ENCODE assay signal across 22 cellular contexts in genomic region chr7:36604801-36605200, GRCh38.
DNase-seq lines count a peak whose midpoint lies in the region; ATAC-seq and FAIRE-seq lines count a peak whose summit lies in the region.
"Had no signal": no experiment of that assay in that cellular context is flagged by ENCODE, and none has a peak within 500 bp of the region (broad histone marks: within the 10 kb centered on the region; RNA-seq: fewer than 3 reads in every experiment).

No MANE protein-coding gene starts in this region.

- ATAC-seq in natural killer cell treated with Interleukin-12 subunit alpha and Interleukin-12 subunit beta and Interleukin-15 and Interleukin-18, amount 100 ng/mL, for 72 hours, result no peak
- no peak for ATAC-seq in stimulated activated naive CD8-positive, alpha-beta T cell treated with anti-CD3 and anti-CD28 coated beads, Interleukin-15, amount 100 ng/mL, for 72 hours
- no peak for ATAC-seq in GM21381 (IDR thresholded peaks at IDR 0.05; ENCODE audit: unreplicated experiment)

- H3K9me3 Mint-ChIP-seq in natural killer cell treated with Interleukin-12 subunit alpha and Interleukin-12 subunit beta and Interleukin-15 and Interleukin-18, amount 100 ng/mL, for 72 hours, result no peaks in the 10 kb centered on the region
- no peaks in the 10 kb centered on the region for H3K9me3 Mint-ChIP-seq in stimulated activated naive CD8-positive, alpha-beta T cell treated with anti-CD3 and anti-CD28 coated beads, Interleukin-15, amount 100 ng/mL, for 72 hours
- H3K9me3 Mint-ChIP-seq in T-helper 2 cell treated with Interferon-gamma antibody and Interleukin-4, amounts not matched to agents 5 μg/mL and 100 μg/mL, for 36 hours, result no peaks in the 10 kb centered on the region
- H3K9me3 Mint-ChIP-seq: activated B cell treated with CpG ODN at 0.5 μM for 24 hours; activated CD4-positive, alpha-beta memory T cell treated with anti-CD3 and anti-CD28 coated beads for 36 hours; neural crest cell had no signal

- H3K27ac Mint-ChIP-seq in natural killer cell treated with Interleukin-12 subunit alpha and Interleukin-12 subunit beta and Interleukin-15 and Interleukin-18, amount 100 ng/mL, for 72 hours, result peak overlapping the region; percentile 56 to 96
- peak overlapping the region in 1 of 2 donors; percentile 8 for H3K27ac Mint-ChIP-seq in stimulated activated naive CD8-positive, alpha-beta T cell treated with anti-CD3 and anti-CD28 coated beads, Interleukin-15, amount 100 ng/mL, for 72 hours
- H3K27ac Mint-ChIP-seq in T-helper 2 cell treated with Interferon-gamma antibody and Interleukin-4, amounts not matched to agents 5 μg/mL and 100 μg/mL, for 36 hours, result no peak overlapping the region
- H3K27ac Mint-ChIP-seq: activated B cell treated with CpG ODN at 0.5 μM for 24 hours; activated CD4-positive, alpha-beta memory T cell treated with anti-CD3 and anti-CD28 coated beads for 36 hours had no signal

- peaks cover 67 to 70% of the 10 kb centered on the region in 2 donors for H3K4me1 Mint-ChIP-seq in natural killer cell treated with Interleukin-12 subunit alpha and Interleukin-12 subunit beta and Interleukin-15 and Interleukin-18, amount 100 ng/mL, for 72 hours (ENCODE audit: low read depth in 2 of 2)
- peaks cover 77% of the 10 kb centered on the region for H3K4me1 Mint-ChIP-seq in stimulated activated naive CD8-positive, alpha-beta T cell treated with anti-CD3 and anti-CD28 coated beads, Interleukin-15, amount 100 ng/mL, for 72 hours
- H3K4me1 Mint-ChIP-seq in T-helper 2 cell treated with Interferon-gamma antibody and Interleukin-4, amounts not matched to agents 5 μg/mL and 100 μg/mL, for 36 hours (ENCODE audit: low read depth), result peaks cover 38% of the 10 kb centered on the region
- H3K4me1 Mint-ChIP-seq: activated B cell treated with CpG ODN at 0.5 μM for 24 hours had no signal

- H3K4me3 Mint-ChIP-seq in natural killer cell treated with Interleukin-12 subunit alpha and Interleukin-12 subunit beta and Interleukin-15 and Interleukin-18, amount 100 ng/mL, for 72 hours, result peak overlapping the region; percentile 8
- no peak overlapping the region for H3K4me3 Mint-ChIP-seq in stimulated activated naive CD8-positive, alpha-beta T cell treated with anti-CD3 and anti-CD28 coated beads, Interleukin-15, amount 100 ng/mL, for 72 hours
- no peak overlapping the region for H3K4me3 Mint-ChIP-seq in T-helper 2 cell treated with Interferon-gamma antibody and Interleukin-4, amounts not matched to agents 5 μg/mL and 100 μg/mL, for 36 hours
- H3K4me3 Mint-ChIP-seq: activated B cell treated with CpG ODN at 0.5 μM for 24 hours; activated CD4-positive, alpha-beta memory T cell treated with anti-CD3 and anti-CD28 coated beads for 36 hours; neural crest cell had no signal

- FAIRE-seq in RCC 7860 (lab: Jason Lieb, UNC), result peak; percentile 95
- FAIRE-seq: endometrium had no signal

- H3K36me3 Mint-ChIP-seq in natural killer cell treated with Interleukin-12 subunit alpha and Interleukin-12 subunit beta and Interleukin-15 and Interleukin-18, amount 100 ng/mL, for 72 hours, result peaks cover 20% of the 10 kb centered on the region
- H3K36me3 Mint-ChIP-seq in T-helper 2 cell treated with Interferon-gamma antibody and Interleukin-4, amounts not matched to agents 5 μg/mL and 100 μg/mL, for 36 hours (ENCODE audit: low read depth), result peaks cover 23% of the 10 kb centered on the region
- H3K36me3 Mint-ChIP-seq: activated CD4-positive, alpha-beta memory T cell treated with anti-CD3 and anti-CD28 coated beads for 36 hours had no signal

- peak overlapping the region; percentile 77 for H3K27ac ChIP-seq in epithelial cell of prostate
- H3K27ac ChIP-seq: colonic mucosa, KMS-11, prostate gland, spleen had no signal

- no peaks in the 10 kb centered on the region for H3K27me3 Mint-ChIP-seq in natural killer cell treated with Interleukin-12 subunit alpha and Interleukin-12 subunit beta and Interleukin-15 and Interleukin-18, amount 100 ng/mL, for 72 hours
- H3K27me3 Mint-ChIP-seq in stimulated activated naive CD8-positive, alpha-beta T cell treated with anti-CD3 and anti-CD28 coated beads, Interleukin-15, amount 100 ng/mL, for 72 hours, result no peaks in the 10 kb centered on the region
- no peaks in the 10 kb centered on the region for H3K27me3 Mint-ChIP-seq in T-helper 2 cell treated with Interferon-gamma antibody and Interleukin-4, amounts not matched to agents 5 μg/mL and 100 μg/mL, for 36 hours (ENCODE audit: low read depth)
- H3K27me3 Mint-ChIP-seq: activated B cell treated with CpG ODN at 0.5 μM for 24 hours; activated CD4-positive, alpha-beta memory T cell treated with anti-CD3 and anti-CD28 coated beads for 36 hours had no signal

- DNase-seq in DMS53 (lab: John Stamatoyannopoulos, UW) (peak; percentile 77), RCC 7860 (ENCODE audit: low spot score) (peak; percentile 97), epithelial cell of prostate (ENCODE audit: low read depth, low spot score) (no peak), NCI-H510A treated with DMSO at 0.1 percent for 48 hours (lab: John Stamatoyannopoulos, UW) (no peak)
- DNase-seq in natural killer cell treated with Interleukin-12 subunit alpha and Interleukin-12 subunit beta and Interleukin-15 and Interleukin-18, amount 100 ng/mL, for 72 hours (ENCODE audit: low spot score), result no peak
- DNase-seq in stimulated activated naive CD8-positive, alpha-beta T cell treated with anti-CD3 and anti-CD28 coated beads, Interleukin-15, amount 100 ng/mL, for 72 hours, result no peak
- no peak for DNase-seq in T-helper 2 cell treated with Interferon-gamma antibody and Interleukin-4, amounts not matched to agents 5 μg/mL and 100 μg/mL, for 36 hours (ENCODE audit: low spot score)
- DNase-seq: activated B cell treated with CpG ODN at 0.5 μM for 24 hours; activated CD4-positive, alpha-beta memory T cell treated with anti-CD3 and anti-CD28 coated beads for 36 hours; activated naive CD4-positive, alpha-beta T cell treated with Interleukin-2 at 50 U/mL for 16 hours; activated T-cell treated with anti-CD3 and anti-CD28 coated beads for 4 hours; colonic mucosa; DMS79 treated with DMSO at 0.1 percent for 48 hours; NCI-H1092; NCI-H526; spleen; T-helper 2 cell had no signal

Comparison
In these comparisons a context has a peak if more than half of its experiments do, and no peak if none do; other contexts are left out.
1. DNase-seq: peak in DMS53 (single experiment) and RCC 7860 (single experiment); none in epithelial cell of prostate (single experiment), natural killer cell treated with Interleukin-12 subunit alpha and Interleukin-12 subunit beta and Interleukin-15 and Interleukin-18, amount 100 ng/mL, for 72 hours (single experiment), stimulated activated naive CD8-positive, alpha-beta T cell treated with anti-CD3 and anti-CD28 coated beads, Interleukin-15, amount 100 ng/mL, for 72 hours (0 of 2), T-helper 2 cell treated with Interferon-gamma antibody and Interleukin-4, amounts not matched to agents 5 μg/mL and 100 μg/mL, for 36 hours (single experiment) and NCI-H510A treated with DMSO at 0.1 percent for 48 hours (single experiment).